Comparison of ENCODE assay signal across 8 cellular contexts in genomic region chrX:13742397-13743176, GRCh38. TPM values are rescaled to one million over a fixed set of nuclear protein-coding genes. Genes with fewer than 3 reads are reported as not detected.
A peak's percentile ranks its signal among the peaks of the same experiment; 100 is the strongest.
DNase-seq lines count a peak whose midpoint lies in the region; ATAC-seq and TF ChIP-seq lines count a peak whose summit lies in the region.

No MANE protein-coding gene starts in this region.

- H3K4me1 Mint-ChIP-seq in IgD-negative memory B cell = peaks cover 21 to 27% (median 22%) of the 10 kb centered on the region in 3 donors
- peaks cover 24% of the 10 kb centered on the region for H3K4me1 Mint-ChIP-seq in activated naive CD8-positive, alpha-beta T cell treated with anti-CD3 and anti-CD28 coated beads, Interleukin-2, amount 50 U/mL, for 24 hours

- peak overlapping the region; percentile 84 to 98 (median 84) for H3K27ac Mint-ChIP-seq in IgD-negative memory B cell
- H3K27ac Mint-ChIP-seq in activated naive CD8-positive, alpha-beta T cell treated with anti-CD3 and anti-CD28 coated beads, Interleukin-2, amount 50 U/mL, for 24 hours = peak overlapping the region; percentile 75

- CTCF ChIA-PET in SK-N-SH (lab: Yijun Ruan, JAX) = no interaction called here

- no peaks in the 10 kb centered on the region for H3K4me1 ChIP-seq in tibial nerve
- no peaks in the 10 kb centered on the region for H3K4me1 ChIP-seq in SK-N-SH (ENCODE audit: control insufficient read depth in 1 of 2, insufficient read depth in 2 of 2, low read depth in 1 of 2, low read length in 1 of 2)

- no peak for TF ChIP-seq POLR2A in tibial nerve (IDR thresholded peaks at IDR 0.05)

- peaks cover 9% of the 10 kb centered on the region for H3K36me3 Mint-ChIP-seq in IgD-negative memory B cell
- H3K36me3 Mint-ChIP-seq in activated naive CD8-positive, alpha-beta T cell treated with anti-CD3 and anti-CD28 coated beads, Interleukin-2, amount 50 U/mL, for 24 hours (ENCODE audit: low read depth) = peaks cover 24% of the 10 kb centered on the region

- H2AFZ ChIP-seq in SK-N-SH (ENCODE audit: low read depth) = no peak overlapping the region

- peak overlapping the region; percentile 72 to 90 (median 87) for H3K4me3 Mint-ChIP-seq in IgD-negative memory B cell
- peak overlapping the region; percentile 54 for H3K4me3 Mint-ChIP-seq in activated naive CD8-positive, alpha-beta T cell treated with anti-CD3 and anti-CD28 coated beads, Interleukin-2, amount 50 U/mL, for 24 hours

- H3K27me3 ChIP-seq in tibial nerve (no peaks in the 10 kb centered on the region), SK-N-SH (ENCODE audit: insufficient read depth) (no peaks in the 10 kb centered on the region)

- no peak overlapping the region for H3K9ac ChIP-seq in SK-N-SH

- H3K4me2 ChIP-seq in SK-N-SH = no peak overlapping the region

- 82 to 86% methylated on average over 7 to 13 of the region's 13 CpGs for WGBS in tibial nerve, 2 donors
- 96% methylated on average over 13 of the region's 13 CpGs for WGBS in SK-N-SH (ENCODE audit: low lambda C conversion rate)

- H3K9me3 Mint-ChIP-seq in IgD-negative memory B cell = no peaks in the 10 kb centered on the region
- no peaks in the 10 kb centered on the region for H3K9me3 Mint-ChIP-seq in activated naive CD8-positive, alpha-beta T cell treated with anti-CD3 and anti-CD28 coated beads, Interleukin-2, amount 50 U/mL, for 24 hours

- no peaks in the 10 kb centered on the region for H4K20me1 ChIP-seq in SK-N-SH (ENCODE audit: insufficient read depth)

- DNase-seq in activated naive CD8-positive, alpha-beta T cell treated with anti-CD3 and anti-CD28 coated beads, Interleukin-2, amount 50 U/mL, for 24 hours = peak; percentile 13
- DNase-seq in stimulated activated CD4-positive, alpha-beta T cell treated with anti-CD3 and anti-CD28 coated beads, Interleukin-4, amount 100 ng/mL, for 24 hours = peak; percentile 61
- no peak for DNase-seq in tibial nerve (ENCODE audit: low spot score in 2 of 2)
- DNase-seq in SK-N-DZ (ENCODE audit: low spot score) = no peak
- DNase-seq in SK-N-SH = no peak

- TF ChIP-seq EP300 in tibial nerve (IDR thresholded peaks at IDR 0.05) (no peak), SK-N-SH (IDR thresholded peaks at IDR 0.05; ENCODE audit: borderline replicate concordance in 1 of 2, low read depth in 1 of 2, low read length in 1 of 2) (no peak)

- H3K9me2 ChIP-seq in SK-N-SH = no peaks in the 10 kb centered on the region

- peak; percentile 95 for ATAC-seq in GM21528 (IDR thresholded peaks at IDR 0.05; ENCODE audit: low FRiP score, unreplicated experiment)
- ATAC-seq in activated naive CD8-positive, alpha-beta T cell treated with anti-CD3 and anti-CD28 coated beads, Interleukin-2, amount 50 U/mL, for 24 hours = peak; percentile 85

- POLR2A ChIA-PET in SK-N-SH (lab: Yijun Ruan, JAX) = no interaction called here

- no peak for TF ChIP-seq RAD21 in SK-N-SH (IDR thresholded peaks at IDR 0.05; ENCODE audit: low read length)

- no peaks in the 10 kb centered on the region for H3K27me3 Mint-ChIP-seq in IgD-negative memory B cell
- no peaks in the 10 kb centered on the region for H3K27me3 Mint-ChIP-seq in activated naive CD8-positive, alpha-beta T cell treated with anti-CD3 and anti-CD28 coated beads, Interleukin-2, amount 50 U/mL, for 24 hours

- H3K79me2 ChIP-seq in SK-N-SH (ENCODE audit: insufficient read depth) = no peaks in the 10 kb centered on the region

- H3K4me3 ChIP-seq in GM08714 (ENCODE audit: low read length) (peak overlapping the region; percentile 4; the same call in 1 of the 2 replicates), tibial nerve (no peak overlapping the region), SK-N-SH (ENCODE audit: low read depth in 2 of 2, low read length in 1 of 2) (no peak overlapping the region)

- peaks cover 0 to 5% (median 0%) of the 10 kb centered on the region in 3 donors for H3K36me3 ChIP-seq in tibial nerve
- H3K36me3 ChIP-seq in SK-N-SH (replicated peaks in 1 of 2; ENCODE audit: control insufficient read depth in 1 of 2, insufficient read depth in 2 of 2, low read length in 1 of 2) = peaks cover 52 to 57% of the 10 kb centered on the region in 2 experiments

- no peaks in the 10 kb centered on the region for H3F3A ChIP-seq in SK-N-SH (replicated peaks; ENCODE audit: insufficient read depth)

- no peak overlapping the region for H3K27ac ChIP-seq in tibial nerve
- no peak overlapping the region for H3K27ac ChIP-seq in SK-N-SH (ENCODE audit: low read depth in 2 of 2, low read length in 1 of 2)

- no peak for TF ChIP-seq CTCF in tibial nerve (IDR thresholded peaks at IDR 0.05)
- no peak for TF ChIP-seq CTCF in SK-N-SH (IDR thresholded peaks at IDR 0.05)

- H3K9me3 ChIP-seq in tibial nerve (no peaks in the 10 kb centered on the region), SK-N-SH (no peaks in the 10 kb centered on the region)

TF ChIP-seq in SK-N-SH, 30 proteins besides CTCF, POLR2A, EP300 and RAD21 (continues in another document):
- no peak for TF ChIP-seq EZH2phosphoT487 (IDR thresholded peaks at IDR 0.05; ENCODE audit: borderline replicate concordance, low read depth)
- no peak for TF ChIP-seq ELF1 (IDR thresholded peaks at IDR 0.05)
- no peak for TF ChIP-seq TCF12 (IDR thresholded peaks at IDR 0.05)
- no peak for TF ChIP-seq PBX3 (IDR thresholded peaks at IDR 0.05)
- no peak for TF ChIP-seq RFX5 (IDR thresholded peaks at IDR 0.05; ENCODE audit: low read length)
- TF ChIP-seq SIN3A (IDR thresholded peaks at IDR 0.05; ENCODE audit: borderline replicate concordance, low read depth, low read length) = no peak
- no peak for TF ChIP-seq USF1 (IDR thresholded peaks at IDR 0.05; ENCODE audit: borderline replicate concordance, low read depth)
- TF ChIP-seq, protein P1, sequence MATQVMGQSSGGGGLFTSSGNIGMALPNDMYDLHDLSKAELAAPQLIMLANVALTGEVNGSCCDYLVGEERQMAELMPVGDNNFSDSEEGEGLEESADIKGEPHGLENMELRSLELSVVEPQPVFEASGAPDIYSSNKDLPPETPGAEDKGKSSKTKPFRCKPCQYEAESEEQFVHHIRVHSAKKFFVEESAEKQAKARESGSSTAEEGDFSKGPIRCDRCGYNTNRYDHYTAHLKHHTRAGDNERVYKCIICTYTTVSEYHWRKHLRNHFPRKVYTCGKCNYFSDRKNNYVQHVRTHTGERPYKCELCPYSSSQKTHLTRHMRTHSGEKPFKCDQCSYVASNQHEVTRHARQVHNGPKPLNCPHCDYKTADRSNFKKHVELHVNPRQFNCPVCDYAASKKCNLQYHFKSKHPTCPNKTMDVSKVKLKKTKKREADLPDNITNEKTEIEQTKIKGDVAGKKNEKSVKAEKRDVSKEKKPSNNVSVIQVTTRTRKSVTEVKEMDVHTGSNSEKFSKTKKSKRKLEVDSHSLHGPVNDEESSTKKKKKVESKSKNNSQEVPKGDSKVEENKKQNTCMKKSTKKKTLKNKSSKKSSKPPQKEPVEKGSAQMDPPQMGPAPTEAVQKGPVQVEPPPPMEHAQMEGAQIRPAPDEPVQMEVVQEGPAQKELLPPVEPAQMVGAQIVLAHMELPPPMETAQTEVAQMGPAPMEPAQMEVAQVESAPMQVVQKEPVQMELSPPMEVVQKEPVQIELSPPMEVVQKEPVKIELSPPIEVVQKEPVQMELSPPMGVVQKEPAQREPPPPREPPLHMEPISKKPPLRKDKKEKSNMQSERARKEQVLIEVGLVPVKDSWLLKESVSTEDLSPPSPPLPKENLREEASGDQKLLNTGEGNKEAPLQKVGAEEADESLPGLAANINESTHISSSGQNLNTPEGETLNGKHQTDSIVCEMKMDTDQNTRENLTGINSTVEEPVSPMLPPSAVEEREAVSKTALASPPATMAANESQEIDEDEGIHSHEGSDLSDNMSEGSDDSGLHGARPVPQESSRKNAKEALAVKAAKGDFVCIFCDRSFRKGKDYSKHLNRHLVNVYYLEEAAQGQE (IDR thresholded peaks at IDR 0.05; ENCODE audit: low read depth, low read length) = no peak
- no peak for TF ChIP-seq MAX (IDR thresholded peaks at IDR 0.05; ENCODE audit: low read depth)

RNA-seq across cellular contexts. Expression of gene OFD1, which starts 8.0 kb away (rescaled TPM):
- 47.9 TPM for polyA plus RNA-seq in IgD-negative memory B cell
- 10 to 100 TPM; 14.7 to 38.1 (median 31.3) TPM for total RNA-seq in tibial nerve
- polyA plus RNA-seq in SK-N-DZ (2014; cell fraction: cytosol; rRNA removed) = 15.8 and 19.5 TPM in 2 replicates
- polyA plus RNA-seq in SK-N-DZ (2014; cell fraction: nucleus; rRNA removed) = 75.9 and 91.3 TPM in 2 replicates
- 13.4 and 16.5 TPM in 2 replicates for polyA plus RNA-seq in SK-N-SH (2012; rRNA removed)
- polyA plus RNA-seq in SK-N-SH (2012; cell fraction: cytosol; rRNA removed) = 8.3 and 9.3 TPM in 2 replicates
- 71.4 and 113 TPM in 2 replicates for polyA plus RNA-seq in SK-N-SH (2012; cell fraction: nucleus; rRNA removed)

RNA-seq across cellular contexts. Expression of gene TRAPPC2, which starts 8.2 kb away (rescaled TPM):
- polyA plus RNA-seq in IgD-negative memory B cell (34.5 TPM), SK-N-SH (2012; rRNA removed) (10.4 and 12.5 TPM in 2 replicates)
- total RNA-seq in tibial nerve = 10 to 100 TPM in 3 of 4 donors, 1 to 10 TPM in 1; 9.0 to 13.8 (median 11.6) TPM
- polyA plus RNA-seq in SK-N-DZ (2014; cell fraction: cytosol; rRNA removed) = 43.3 and 48.5 TPM in 2 replicates
- polyA plus RNA-seq in SK-N-DZ (2014; cell fraction: nucleus; rRNA removed) = 25.8 and 33.4 TPM in 2 replicates
- polyA plus RNA-seq in SK-N-SH (2012; cell fraction: cytosol; rRNA removed) = 11.0 and 12.0 TPM in 2 replicates
- 14.3 and 22.0 TPM in 2 replicates for polyA plus RNA-seq in SK-N-SH (2012; cell fraction: nucleus; rRNA removed)

RNA-seq across cellular contexts. Expression of gene RAB9A, which starts 53.7 kb away (rescaled TPM):
- polyA plus RNA-seq in IgD-negative memory B cell = 25.6 TPM
- total RNA-seq in tibial nerve = 10 to 100 TPM; 20.1 to 69.5 (median 24.9) TPM
- 19.4 and 20.2 TPM in 2 replicates for polyA plus RNA-seq in SK-N-DZ (2014; cell fraction: cytosol; rRNA removed)
- 5.5 and 14.3 TPM in 2 replicates for polyA plus RNA-seq in SK-N-DZ (2014; cell fraction: nucleus; rRNA removed)
- polyA plus RNA-seq in SK-N-SH (2012; rRNA removed) = 15.3 and 16.6 TPM in 2 replicates
- polyA plus RNA-seq in SK-N-SH (2012; cell fraction: cytosol; rRNA removed) = 19.6 and 29.5 TPM in 2 replicates
- 3.9 and 11.4 TPM in 2 replicates for polyA plus RNA-seq in SK-N-SH (2012; cell fraction: nucleus; rRNA removed)

Comparison
In these comparisons a context has a peak if more than half of its experiments do, and no peak if none do; other contexts are left out.
1. DNase-seq: peak in activated naive CD8-positive, alpha-beta T cell treated with anti-CD3 and anti-CD28 coated beads, Interleukin-2, amount 50 U/mL, for 24 hours (single experiment) and stimulated activated CD4-positive, alpha-beta T cell treated with anti-CD3 and anti-CD28 coated beads, Interleukin-4, amount 100 ng/mL, for 24 hours (single experiment); none in tibial nerve (0 of 2), SK-N-DZ (single experiment) and SK-N-SH (single experiment).